ENCODE assay signal across 8 cellular contexts in genomic region chr10:5623081-5623748, GRCh38. TPM values are rescaled to one million over a fixed set of nuclear protein-coding genes. Genes with fewer than 3 reads are reported as not detected.
DNase-seq lines count a peak whose midpoint lies in the region; ATAC-seq, FAIRE-seq and TF ChIP-seq lines count a peak whose summit lies in the region.

No MANE protein-coding gene starts in this region.

- H3K27me3 ChIP-seq in GM06990 (replicated peaks; ENCODE audit: control insufficient read depth, insufficient read depth, low read length) (peaks cover 2% of the 10 kb centered on the region; the same call in 1 of the 2 replicates), SK-N-SH (ENCODE audit: insufficient read depth) (no peaks in the 10 kb centered on the region), pancreas (no peaks in the 10 kb centered on the region), transverse colon (no peaks in the 10 kb centered on the region)

- peak overlapping the region; percentile 90; the same call in 1 of the 2 replicates for H2AFZ ChIP-seq in SK-N-SH (ENCODE audit: low read depth)

- ATAC-seq in pancreas: peak; percentile 70 to 87 (median 77)

- FAIRE-seq in pancreas (lab: Jason Lieb, UNC): no peak

- H3K4me1 ChIP-seq in SK-N-SH (ENCODE audit: control insufficient read depth in 1 of 2, insufficient read depth in 2 of 2, low read depth in 1 of 2, low read length in 1 of 2): peaks cover 7 to 19% of the 10 kb centered on the region in 2 experiments; a peak in 2 of 4 replicates
- H3K4me1 ChIP-seq in pancreas: peaks cover 22 to 30% (median 24%) of the 10 kb centered on the region in 3 donors
- H3K4me1 ChIP-seq in transverse colon: peaks cover 7 to 25% (median 15%) of the 10 kb centered on the region in 4 donors

- no peaks in the 10 kb centered on the region for H3F3A ChIP-seq in SK-N-SH (replicated peaks; ENCODE audit: insufficient read depth)

- H3K9me3 ChIP-seq in SK-N-SH: no peaks in the 10 kb centered on the region
- no peaks in the 10 kb centered on the region for H3K9me3 ChIP-seq in pancreas
- H3K9me3 ChIP-seq in transverse colon: no peaks in the 10 kb centered on the region

- H3K79me2 ChIP-seq in SK-N-SH (ENCODE audit: insufficient read depth): no peaks in the 10 kb centered on the region

- DNase-seq in GM06990 (ENCODE audit: extremely low read depth, insufficient read length) (peak; percentile 74), H4 (ENCODE audit: low spot score) (peak; percentile 58), LNCaP clone FGC (ENCODE audit: low read depth) (peak; percentile 73), SK-N-SH (peak; percentile 91), glomerular endothelial cell (ENCODE audit: extremely low read depth, low read depth, low spot score) (peak; percentile 23), pancreas (peak; percentile 89 to 97 (median 95)), transverse colon (peak; percentile 95)
- DNase-seq in activated naive CD4-positive, alpha-beta T cell treated with Interleukin-2 at 50 U/mL for 16 hours: peak; percentile 80

- TF ChIP-seq EP300 in SK-N-SH (IDR thresholded peaks at IDR 0.05; ENCODE audit: borderline replicate concordance in 1 of 2, low read depth in 1 of 2, low read length in 1 of 2) (no peak), transverse colon (IDR thresholded peaks at IDR 0.05; ENCODE audit: low read depth) (no peak)

- POLR2A ChIA-PET in SK-N-SH (lab: Yijun Ruan, JAX): interaction anchor here (0.6 to 1.1 kb wide), 2 partner anchors 182 to 188 kb away, joined by 3 to 5 read pairs; no protein-coding TSS in a partner anchor

- H3K4me2 ChIP-seq in SK-N-SH: peak overlapping the region; percentile 45; the same call in 1 of the 2 replicates

- H3K36me3 ChIP-seq in GM06990 (ENCODE audit: control insufficient read depth, insufficient read depth, low read length) (no peaks in the 10 kb centered on the region), SK-N-SH (replicated peaks in 1 of 2; ENCODE audit: control insufficient read depth in 1 of 2, insufficient read depth in 2 of 2, low read length in 1 of 2) (no peaks in the 10 kb centered on the region), pancreas (no peaks in the 10 kb centered on the region), transverse colon (no peaks in the 10 kb centered on the region)

- H3K4me3 ChIP-seq in GM06990 (replicated peaks; ENCODE audit: low read depth, low read length) (no peak overlapping the region), LNCaP clone FGC (ENCODE audit: low read depth, low read length) (no peak overlapping the region), SK-N-SH (ENCODE audit: low read depth in 2 of 2, low read length in 1 of 2) (no peak overlapping the region), pancreas (no peak overlapping the region), transverse colon (no peak overlapping the region)

- CTCF ChIA-PET in SK-N-SH (lab: Yijun Ruan, JAX): interaction anchor here (0.6 to 11.8 kb wide), 73 partner anchors 9 to 1872 kb away, joined by 3 to 449 read pairs (median 4); partner anchors contain the start of genes CALML3 and CALML5

- TF ChIP-seq RAD21 in SK-N-SH (IDR thresholded peaks at IDR 0.05; ENCODE audit: low read length): peak; percentile 91

- H3K9me2 ChIP-seq in SK-N-SH: no peaks in the 10 kb centered on the region

- H4K20me1 ChIP-seq in SK-N-SH (ENCODE audit: insufficient read depth): no peaks in the 10 kb centered on the region

- in situ Hi-C loops in transverse colon (cut with MboI; ENCODE audit: low pct_ligation_motif_present in 1 of 4, low pct_unique_long_range_greater_than_20kb in 1 of 4, low sequenced_read_pairs in 3 of 4): loop anchor here in 3 of 4 donors (5.0 to 25.0 kb wide), 3 partner anchors 178 to 786 kb away; partner anchors contain the start of gene AKR1E2 (in 1 of the 3)

- intact Hi-C loops in pancreas (cut with DNase I) (loop anchor here in 1 of 3 donors (5.0 kb wide), 1 partner anchor 181 kb away; no protein-coding TSS in a partner anchor), transverse colon (cut with DNase I; ENCODE audit: low total_unique reads) (loop anchor here (2.0 kb wide), 1 partner anchor 180 kb away; no protein-coding TSS in a partner anchor)

- H3K9ac ChIP-seq in SK-N-SH: peak overlapping the region; percentile 55; the same call in 1 of the 2 replicates

- TF ChIP-seq POLR2A in transverse colon (IDR thresholded peaks at IDR 0.05): no peak

- H3K27ac ChIP-seq in SK-N-SH (ENCODE audit: low read depth in 2 of 2, low read length in 1 of 2): peak overlapping the region in 1 of 2 experiments; percentile 58; a peak in 2 of 4 replicates
- no peak overlapping the region for H3K27ac ChIP-seq in pancreas
- H3K27ac ChIP-seq in transverse colon: peak overlapping the region; percentile 37 to 67 (median 56)

- TF ChIP-seq CTCF in GM06990 (IDR thresholded peaks at IDR 0.05; ENCODE audit: insufficient read depth, low read length, poor library complexity, severe bottlenecking) (peak; percentile 93), LNCaP clone FGC (IDR thresholded peaks at IDR 0.05; ENCODE audit: control insufficient read depth, extremely low read depth, insufficient read depth) (peak; percentile 98), SK-N-SH (IDR thresholded peaks at IDR 0.05) (peak; percentile 90), pancreas (IDR thresholded peaks at IDR 0.05) (peak; percentile 76 to 92 (median 84)), transverse colon (IDR thresholded peaks at IDR 0.05) (peak; percentile 88 to 97 (median 94))

- 20% methylated on average over 17 of the region's 19 CpGs for WGBS in SK-N-SH (ENCODE audit: low lambda C conversion rate)
- WGBS in pancreas, 2 donors: 11 to 16% methylated on average over 15 to 19 of the region's 19 CpGs
- 12 to 67% methylated on average over 2 to 19 of the region's 19 CpGs for WGBS in transverse colon (ENCODE audit: low coverage in 1 of 2), 2 donors

TF ChIP-seq in SK-N-SH, 30 proteins besides CTCF, POLR2A, EP300 and RAD21:
- TF ChIP-seq SIN3A (IDR thresholded peaks at IDR 0.05; ENCODE audit: borderline replicate concordance, low read depth, low read length): no peak
- no peak for TF ChIP-seq POLR2AphosphoS5 (IDR thresholded peaks at IDR 0.05; ENCODE audit: low read depth, low read length)
- TF ChIP-seq SMC3 (IDR thresholded peaks at IDR 0.05; ENCODE audit: low read depth, low read length): peak; percentile 97
- no peak for TF ChIP-seq ZBTB33 (IDR thresholded peaks at IDR 0.05; ENCODE audit: borderline replicate concordance, low read depth)
- peak; percentile 43; the same call in 1 of the 2 replicates for TF ChIP-seq TCF12 (IDR thresholded peaks at IDR 0.05)
- peak; percentile 51; the same call in 1 of the 2 replicates for TF ChIP-seq RCOR1 (IDR thresholded peaks at IDR 0.05; ENCODE audit: low read length)

RNA-seq across cellular contexts. Expression of gene ASB13, which starts 43.2 kb away (rescaled TPM):
- total RNA-seq in H4 (2014; rRNA removed; shearing (Covaris generic)): 9.1 and 11.3 TPM in 2 replicates
- 9.2 TPM in 2 replicates for polyA plus RNA-seq in SK-N-SH (2012; rRNA removed)
- 5.4 and 8.3 TPM in 2 replicates for polyA plus RNA-seq in SK-N-SH (2012; cell fraction: cytosol; rRNA removed)
- 8.1 and 8.3 TPM in 2 replicates for polyA plus RNA-seq in SK-N-SH (2012; cell fraction: nucleus; rRNA removed)
- total RNA-seq in glomerular endothelial cell: 12.4 and 13.8 TPM in 2 replicates
- 10 to 100 TPM in 3 of 6 donors, 1 to 10 TPM in 3; 8.7 to 17.6 (median 10.2) TPM for total RNA-seq in pancreas
- 10 to 100 TPM; 15.1 to 22.2 TPM for polyA plus RNA-seq in pancreas
- total RNA-seq in transverse colon: 10 to 100 TPM; 14.5 to 73.3 (median 61.0) TPM

Comparison
In these comparisons a context has a peak if more than half of its experiments do, and no peak if none do; other contexts are left out.
1. DNase-seq: peak in every context shown above with its lines; median percentile 95 in pancreas; 95 in transverse colon; 91 in SK-N-SH; 80 in activated naive CD4-positive, alpha-beta T cell treated with Interleukin-2 at 50 U/mL for 16 hours; 74 in GM06990; 73 in LNCaP clone FGC; 58 in H4; 23 in glomerular endothelial cell.
2. H3K27ac ChIP-seq: peak in transverse colon (4 of 4); none in pancreas (0 of 4).
3. Peak in every context shown above with its lines, with median percentiles within 50 percentile points of each other: CTCF ChIP-seq.